Comparison of ENCODE assay signal across 7 cellular contexts in the genomic region with DNA sequence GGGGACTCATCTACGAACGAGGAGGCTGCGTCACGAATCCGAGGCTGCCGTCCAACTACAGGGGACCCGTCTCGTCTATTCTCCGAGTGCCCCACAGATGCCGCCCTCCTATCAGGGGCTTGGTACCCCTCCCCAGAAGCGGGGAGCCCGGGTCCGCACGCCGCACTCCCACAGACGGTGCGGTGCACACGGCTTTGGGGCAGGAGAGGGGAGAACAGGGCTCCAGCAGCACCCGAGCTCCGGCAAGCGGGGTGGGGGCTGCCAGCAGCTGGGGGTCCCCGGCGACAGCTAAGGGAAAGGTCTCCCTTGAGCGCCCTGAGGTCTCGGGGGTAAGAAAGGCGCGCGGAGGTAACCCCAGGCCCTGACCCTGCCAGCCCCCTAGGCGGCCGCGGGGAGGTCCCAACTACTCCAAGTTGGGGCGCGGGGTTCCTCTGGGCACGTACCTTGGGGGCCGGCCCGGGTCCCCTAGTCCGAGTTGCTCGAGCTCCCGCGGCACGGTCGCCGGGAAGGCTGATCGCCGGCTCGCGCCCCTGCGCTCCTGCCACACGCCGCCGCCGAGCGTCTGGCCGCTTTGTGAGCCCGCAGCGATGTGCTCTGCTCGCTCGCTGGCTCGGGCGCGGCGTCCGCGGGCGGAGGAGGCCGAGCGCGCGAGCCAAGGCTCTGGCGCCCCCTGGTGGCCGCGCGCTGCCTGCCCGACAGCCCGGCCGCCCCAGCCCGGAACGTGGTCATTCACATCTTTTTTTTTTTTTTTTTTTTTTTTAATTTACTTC. TPM values are rescaled to one million over a fixed set of nuclear protein-coding genes. Genes with fewer than 3 reads are reported as not detected.
DNase-seq lines count a peak whose midpoint lies in the region; ATAC-seq and TF ChIP-seq lines count a peak whose summit lies in the region.

A gene (minus strand): TSS at position 591 of the 770 bp plus-strand sequence.

- peaks cover 5% of the 10 kb centered on the region for H3K4me1 Mint-ChIP-seq in MCF 10A (ENCODE audit: insufficient read depth, unreplicated experiment)

- H3K9me2 ChIP-seq in HCT116 (ENCODE audit: insufficient read depth): no peaks in the 10 kb centered on the region

- RAD21 ChIA-PET in HCT116 (lab: Charles Lee; ENCODE audit: low non-redundant PET in 1 of 2, low total read pairs in 2 of 2, uncharacterized antibody in 2 of 2, unreplicated experiment in 2 of 2): interaction anchor here in 1 of 2 experiments (1.0 kb wide), 1 partner anchor 179 kb away, joined by 4 read pairs; no protein-coding TSS in a partner anchor

- no peak within 1 kb of the TSS for H3K9ac ChIP-seq in HCT116 (ENCODE audit: low read length)
- peak within 1 kb of the TSS; percentile 88 for H3K9ac ChIP-seq in skeletal muscle satellite cell (ENCODE audit: low read depth, low read length)

- H3K27ac Mint-ChIP-seq in MCF 10A (ENCODE audit: low read depth, unreplicated experiment): no peak within 1 kb of the TSS

- H3K4me3 Mint-ChIP-seq in MCF 10A (ENCODE audit: unreplicated experiment): peak within 1 kb of the TSS; percentile 19

- H3K4me2 ChIP-seq in HCT116 (ENCODE audit: low read length) (peak within 1 kb of the TSS; percentile 47), skeletal muscle satellite cell (ENCODE audit: low read length) (peak within 1 kb of the TSS; percentile 92)

- peak; percentile 98 for ATAC-seq in HCT116

- no TSS peak for BruUV-seq in HCT116 (replicated peaks; lab: Mats Ljungman, UMichigan)
- no TSS peak for BruUV-seq in MCF 10A (replicated peaks; lab: Mats Ljungman, UMichigan)

- H3K27me3 ChIP-seq in HCT116 (ENCODE audit: insufficient read depth, low read length) (peaks cover 39% of the 10 kb centered on the region), skeletal muscle satellite cell (ENCODE audit: control insufficient read depth, insufficient read depth, low read length) (peaks cover 4% of the 10 kb centered on the region)

- CTCF ChIA-PET in HCT116 (lab: Charles Lee) (interaction anchor here (1.0 kb wide), 1 partner anchor 179 kb away, joined by 6 read pairs; no protein-coding TSS in a partner anchor), MCF 10A (lab: Yijun Ruan, JAX) (interaction anchor here (0.6 to 4.6 kb wide), 52 partner anchors 9 to 1198 kb away, joined by 3 to 238 read pairs (median 4); no protein-coding TSS in a partner anchor)

- H3K4me3 ChIP-seq in HCT116 (replicated peaks in 1 of 2; ENCODE audit: low read depth in 1 of 2, low read length in 2 of 2): no peak within 1 kb of the TSS
- H3K4me3 ChIP-seq in iPS-18c (ENCODE audit: insufficient read depth, low read depth, low read length): peak within 1 kb of the TSS; percentile 68
- H3K4me3 ChIP-seq in skeletal muscle satellite cell (ENCODE audit: low read length): peak within 1 kb of the TSS; percentile 94

- intact Hi-C loops in HCT116 (cut with micrococcal nuclease): loop anchor here (1.0 to 10.0 kb wide), 3 partner anchors 155 to 694 kb away; no protein-coding TSS in a partner anchor
- intact Hi-C loops in MCF 10A (cut with micrococcal nuclease): loop anchor here (1.0 to 10.0 kb wide), 6 partner anchors 106 to 697 kb away; no protein-coding TSS in a partner anchor

- H3K79me2 ChIP-seq in HCT116 (ENCODE audit: insufficient read depth, low read length): no peaks in the 10 kb centered on the region

- peak; percentile 63 for TF ChIP-seq RAD21 in HCT116 (IDR thresholded peaks at IDR 0.05; ENCODE audit: low read depth)

- TF ChIP-seq CTCF in GM12873 (IDR thresholded peaks at IDR 0.05; ENCODE audit: insufficient read depth, low read depth, low read length, missing control alignments) (peak; percentile 66), HCT116 (IDR thresholded peaks at IDR 0.05 in 2 of 3, conservative IDR thresholded peaks at IDR 0.05 in 1 of 3; ENCODE audit: borderline replicate concordance in 1 of 3, insufficient read depth in 1 of 3, low read depth in 2 of 3, low read length in 2 of 3) (peak; percentile 33 to 47 (median 41); a peak in 5 of 6 replicates), MCF 10A (IDR thresholded peaks at IDR 0.05; ENCODE audit: unreplicated experiment) (peak; percentile 95)

- H3K27ac ChIP-seq in HCT116 (ENCODE audit: low read depth, low read length): no peak within 1 kb of the TSS

- H3K4me1 ChIP-seq in HCT116 (ENCODE audit: control insufficient read depth in 1 of 2, insufficient read depth in 2 of 2, low read length in 2 of 2) (no peaks in the 10 kb centered on the region), skeletal muscle satellite cell (ENCODE audit: control insufficient read depth, insufficient read depth, low read length) (peaks cover 24% of the 10 kb centered on the region)

- TF ChIP-seq POLR2A in HCT116 (IDR thresholded peaks at IDR 0.05; ENCODE audit: borderline replicate concordance, extremely low read depth, insufficient read depth, insufficient read length): no peak

- no peaks in the 10 kb centered on the region for H3K36me3 Mint-ChIP-seq in MCF 10A (ENCODE audit: insufficient read depth, unreplicated experiment)

- DNase-seq in HCT116 (ENCODE audit: low read depth, low spot score) (peak; percentile 12), MV-4-11 (lab: John Stamatoyannopoulos, UW) (peak; percentile 56), T1000 (lab: John Stamatoyannopoulos, UW) (peak; percentile 70), MCF 10A (ENCODE audit: unreplicated experiment) (peak; percentile 80)

- no peaks in the 10 kb centered on the region for H4K20me1 ChIP-seq in HCT116 (ENCODE audit: insufficient read depth)

- H3K9me3 Mint-ChIP-seq in MCF 10A (ENCODE audit: unreplicated experiment): no peaks in the 10 kb centered on the region

- POLR2A ChIA-PET in HCT116 (lab: Charles Lee): no interaction called here
- POLR2A ChIA-PET in MCF 10A (lab: Yijun Ruan, JAX): interaction anchor here (1.0 to 1.2 kb wide), 3 partner anchors 154 to 189 kb away, joined by 4 to 5 read pairs (median 4); no protein-coding TSS in a partner anchor

- no peaks in the 10 kb centered on the region for H3K9me3 ChIP-seq in HCT116 (ENCODE audit: control insufficient read depth in 1 of 2, insufficient read depth in 1 of 2, low read depth in 1 of 2, low read length in 2 of 2)
- no peaks in the 10 kb centered on the region for H3K9me3 ChIP-seq in iPS-18c (ENCODE audit: control insufficient read depth, insufficient read depth, low read length)
- no peaks in the 10 kb centered on the region for H3K9me3 ChIP-seq in skeletal muscle satellite cell (replicated peaks; ENCODE audit: low read length)

- no peak within 1 kb of the TSS for H2AFZ ChIP-seq in HCT116 (ENCODE audit: low read depth, low read length, poor library complexity, severe bottlenecking)

- H3K36me3 ChIP-seq in HCT116 (ENCODE audit: control insufficient read depth in 1 of 2, insufficient read depth in 2 of 2, low read length in 2 of 2): no peaks in the 10 kb centered on the region
- H3K36me3 ChIP-seq in skeletal muscle satellite cell (ENCODE audit: insufficient read depth, low read length): no peaks in the 10 kb centered on the region

- H3K27me3 Mint-ChIP-seq in MCF 10A (ENCODE audit: insufficient read depth, unreplicated experiment): no peaks in the 10 kb centered on the region

TF ChIP-seq in HCT116, 20 proteins besides CTCF, POLR2A, EP300 and RAD21:
- TF ChIP-seq EZH2 (IDR thresholded peaks at IDR 0.05) (no peak), ELF1 (IDR thresholded peaks at IDR 0.05; ENCODE audit: borderline replicate concordance, low read depth) (no peak), SRF (IDR thresholded peaks at IDR 0.05; ENCODE audit: low read depth) (no peak), JUND (IDR thresholded peaks at IDR 0.05) (no peak), SIN3A (IDR thresholded peaks at IDR 0.05; ENCODE audit: low read depth) (no peak), ZNF274 (IDR thresholded peaks at IDR 0.05; ENCODE audit: low read depth, low read length) (no peak), TCF7L2 (IDR thresholded peaks at IDR 0.05; ENCODE audit: borderline replicate concordance, extremely low read depth, insufficient read depth, insufficient read length) (no peak), POLR2AphosphoS5 (IDR thresholded peaks at IDR 0.05; ENCODE audit: low read depth, low read length) (no peak), EGR1 (IDR thresholded peaks at IDR 0.05; ENCODE audit: low read depth) (no peak), FOSL1 (IDR thresholded peaks at IDR 0.05; ENCODE audit: low read depth) (no peak), ZFX (IDR thresholded peaks at IDR 0.05) (no peak), SP1 (IDR thresholded peaks at IDR 0.05; ENCODE audit: low read depth) (no peak), CEBPB (IDR thresholded peaks at IDR 0.05; ENCODE audit: low read depth) (no peak)
- TF ChIP-seq, protein P1, sequence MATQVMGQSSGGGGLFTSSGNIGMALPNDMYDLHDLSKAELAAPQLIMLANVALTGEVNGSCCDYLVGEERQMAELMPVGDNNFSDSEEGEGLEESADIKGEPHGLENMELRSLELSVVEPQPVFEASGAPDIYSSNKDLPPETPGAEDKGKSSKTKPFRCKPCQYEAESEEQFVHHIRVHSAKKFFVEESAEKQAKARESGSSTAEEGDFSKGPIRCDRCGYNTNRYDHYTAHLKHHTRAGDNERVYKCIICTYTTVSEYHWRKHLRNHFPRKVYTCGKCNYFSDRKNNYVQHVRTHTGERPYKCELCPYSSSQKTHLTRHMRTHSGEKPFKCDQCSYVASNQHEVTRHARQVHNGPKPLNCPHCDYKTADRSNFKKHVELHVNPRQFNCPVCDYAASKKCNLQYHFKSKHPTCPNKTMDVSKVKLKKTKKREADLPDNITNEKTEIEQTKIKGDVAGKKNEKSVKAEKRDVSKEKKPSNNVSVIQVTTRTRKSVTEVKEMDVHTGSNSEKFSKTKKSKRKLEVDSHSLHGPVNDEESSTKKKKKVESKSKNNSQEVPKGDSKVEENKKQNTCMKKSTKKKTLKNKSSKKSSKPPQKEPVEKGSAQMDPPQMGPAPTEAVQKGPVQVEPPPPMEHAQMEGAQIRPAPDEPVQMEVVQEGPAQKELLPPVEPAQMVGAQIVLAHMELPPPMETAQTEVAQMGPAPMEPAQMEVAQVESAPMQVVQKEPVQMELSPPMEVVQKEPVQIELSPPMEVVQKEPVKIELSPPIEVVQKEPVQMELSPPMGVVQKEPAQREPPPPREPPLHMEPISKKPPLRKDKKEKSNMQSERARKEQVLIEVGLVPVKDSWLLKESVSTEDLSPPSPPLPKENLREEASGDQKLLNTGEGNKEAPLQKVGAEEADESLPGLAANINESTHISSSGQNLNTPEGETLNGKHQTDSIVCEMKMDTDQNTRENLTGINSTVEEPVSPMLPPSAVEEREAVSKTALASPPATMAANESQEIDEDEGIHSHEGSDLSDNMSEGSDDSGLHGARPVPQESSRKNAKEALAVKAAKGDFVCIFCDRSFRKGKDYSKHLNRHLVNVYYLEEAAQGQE (IDR thresholded peaks at IDR 0.05; ENCODE audit: low read depth): no peak

RNA-seq across cellular contexts. Expression of the gene that starts here (rescaled TPM):
- 0.27 TPM for total RNA-seq in HCT116 (2021; ENCODE audit: unreplicated experiment)
- polyA plus RNA-seq in HCT116 (2012): 0.14 and 0.40 TPM in 2 replicates
- total RNA-seq in MCF 10A (2022): 34.3 and 61.6 TPM in 2 replicates
- 30.1 and 38.5 TPM in 2 replicates for total RNA-seq in skeletal muscle satellite cell (2012; rRNA removed)

Comparison
In these comparisons a context has a peak if more than half of its experiments do, and no peak if none do; other contexts are left out.
1. RNA of the gene that starts here (total RNA-seq): 34.3 to 61.6 TPM in MCF 10A; 0.27 TPM in HCT116 (single experiment); every median in the first group is over 10 times any median in the second.
2. Peak in DNase-seq, ATAC-seq and H3K4me2 ChIP-seq in HCT116; RNA of the gene not detected or under 1 TPM.
3. CTCF ChIP-seq: peak in every context shown above with its lines; median percentile 95 in MCF 10A; 66 in GM12873; 41 in HCT116.
4. DNase-seq: peak in every context shown above with its lines; median percentile 80 in MCF 10A; 70 in T1000; 56 in MV-4-11; 12 in HCT116.
5. H3K4me3 ChIP-seq: peak in iPS-18c (single experiment) and skeletal muscle satellite cell (single experiment); none in HCT116 (0 of 2).